20 cellular contexts compared by ENCODE assay signal in genomic region chr21:44436958-44437357, GRCh38.
"Had no signal": no experiment of that assay in that cellular context is flagged by ENCODE, and none has a peak within 500 bp of the region (broad histone marks: within the 10 kb centered on the region; RNA-seq: fewer than 3 reads in every experiment).

No MANE protein-coding gene starts in this region.

- H3K4me1 Mint-ChIP-seq: activated CD4-positive, alpha-beta memory T cell treated with anti-CD3 and anti-CD28 coated beads, Interleukin-2, amount 10 ng/mL, durations not matched to agents 7 days and 5 days; activated naive CD8-positive, alpha-beta T cell treated with anti-CD3 and anti-CD28 coated beads for 36 hours; stimulated activated naive B cell treated with anti-CD40 and anti-IgM and Interleukin-4, amounts not matched to agents 10 μg/mL and 1 μg/mL and 100 μg/mL, for 72 hours; T-helper 17 cell; WTC11 had no signal

- H3K9me3 ChIP-seq: heart right ventricle, left lung, psoas muscle had no signal

- H3K9me3 Mint-ChIP-seq: activated CD4-positive, alpha-beta memory T cell treated with anti-CD3 and anti-CD28 coated beads, Interleukin-2, amount 10 ng/mL, durations not matched to agents 7 days and 5 days; activated naive CD8-positive, alpha-beta T cell treated with anti-CD3 and anti-CD28 coated beads for 36 hours; WTC11 had no signal

- H3K27ac ChIP-seq: gastroesophageal sphincter, left lung, psoas muscle, tibial nerve had no signal

- H3K27me3 Mint-ChIP-seq: activated CD4-positive, alpha-beta memory T cell treated with anti-CD3 and anti-CD28 coated beads, Interleukin-2, amount 10 ng/mL, durations not matched to agents 7 days and 5 days; activated naive CD8-positive, alpha-beta T cell treated with anti-CD3 and anti-CD28 coated beads for 36 hours; stimulated activated naive B cell treated with anti-CD40 and anti-IgM and Interleukin-4, amounts not matched to agents 10 μg/mL and 1 μg/mL and 100 μg/mL, for 72 hours; T-helper 17 cell had no signal

- H3K36me3 ChIP-seq: gastroesophageal sphincter, tibial nerve had no signal

- DNase-seq: activated CD4-positive, alpha-beta memory T cell treated with anti-CD3 and anti-CD28 coated beads, Interleukin-2, amount 10 ng/mL, durations not matched to agents 7 days and 5 days; activated CD4-positive, alpha-beta T cell treated with anti-CD3 and anti-CD28 coated beads for 4 hours; activated gamma-delta T cell treated with Interleukin-2 at 50 U/mL for 16 hours; activated naive CD8-positive, alpha-beta T cell treated with anti-CD3 and anti-CD28 coated beads for 36 hours; activated T-cell treated with anti-CD3 and anti-CD28 coated beads, Interleukin-2, amount 50 U/mL, for 48 hours; anterior cingulate cortex; cerebellar nuclear complex; dermis blood vessel endothelial cell; erythroblast; mesendoderm; nephron progenitor cell; stimulated activated CD4-positive, alpha-beta T cell treated with anti-CD3 and anti-CD28 coated beads, Interleukin-4, amount 100 ng/mL, for 1 hour; stimulated activated naive B cell treated with anti-CD40 and anti-IgM and Interleukin-4, amounts not matched to agents 10 μg/mL and 1 μg/mL and 100 μg/mL, for 72 hours had no signal

- H3K36me3 Mint-ChIP-seq: activated naive CD8-positive, alpha-beta T cell treated with anti-CD3 and anti-CD28 coated beads for 36 hours; WTC11 had no signal

- H3K4me3 Mint-ChIP-seq: activated CD4-positive, alpha-beta memory T cell treated with anti-CD3 and anti-CD28 coated beads, Interleukin-2, amount 10 ng/mL, durations not matched to agents 7 days and 5 days; activated naive CD8-positive, alpha-beta T cell treated with anti-CD3 and anti-CD28 coated beads for 36 hours; nephron progenitor cell; stimulated activated naive B cell treated with anti-CD40 and anti-IgM and Interleukin-4, amounts not matched to agents 10 μg/mL and 1 μg/mL and 100 μg/mL, for 72 hours; T-helper 17 cell; WTC11 had no signal

- H3K4me3 ChIP-seq: gastroesophageal sphincter, heart right ventricle, left lung, psoas muscle, tibial nerve had no signal

- H3K4me1 ChIP-seq: left lung, psoas muscle, tibial nerve had no signal

- H3K27ac Mint-ChIP-seq: activated CD4-positive, alpha-beta memory T cell treated with anti-CD3 and anti-CD28 coated beads, Interleukin-2, amount 10 ng/mL, durations not matched to agents 7 days and 5 days; activated naive CD8-positive, alpha-beta T cell treated with anti-CD3 and anti-CD28 coated beads for 36 hours; nephron progenitor cell; stimulated activated naive B cell treated with anti-CD40 and anti-IgM and Interleukin-4, amounts not matched to agents 10 μg/mL and 1 μg/mL and 100 μg/mL, for 72 hours; T-helper 17 cell; WTC11 had no signal

- ATAC-seq: gastroesophageal sphincter; left lung; psoas muscle; stimulated activated naive B cell treated with anti-CD40 and anti-IgM and Interleukin-4, amounts not matched to agents 10 μg/mL and 1 μg/mL and 100 μg/mL, for 72 hours; T-helper 17 cell; WTC11 had no signal

- H3K27me3 ChIP-seq: tibial nerve had no signal
